Comparison of ENCODE assay signal across 14 cellular contexts in the genomic region with DNA sequence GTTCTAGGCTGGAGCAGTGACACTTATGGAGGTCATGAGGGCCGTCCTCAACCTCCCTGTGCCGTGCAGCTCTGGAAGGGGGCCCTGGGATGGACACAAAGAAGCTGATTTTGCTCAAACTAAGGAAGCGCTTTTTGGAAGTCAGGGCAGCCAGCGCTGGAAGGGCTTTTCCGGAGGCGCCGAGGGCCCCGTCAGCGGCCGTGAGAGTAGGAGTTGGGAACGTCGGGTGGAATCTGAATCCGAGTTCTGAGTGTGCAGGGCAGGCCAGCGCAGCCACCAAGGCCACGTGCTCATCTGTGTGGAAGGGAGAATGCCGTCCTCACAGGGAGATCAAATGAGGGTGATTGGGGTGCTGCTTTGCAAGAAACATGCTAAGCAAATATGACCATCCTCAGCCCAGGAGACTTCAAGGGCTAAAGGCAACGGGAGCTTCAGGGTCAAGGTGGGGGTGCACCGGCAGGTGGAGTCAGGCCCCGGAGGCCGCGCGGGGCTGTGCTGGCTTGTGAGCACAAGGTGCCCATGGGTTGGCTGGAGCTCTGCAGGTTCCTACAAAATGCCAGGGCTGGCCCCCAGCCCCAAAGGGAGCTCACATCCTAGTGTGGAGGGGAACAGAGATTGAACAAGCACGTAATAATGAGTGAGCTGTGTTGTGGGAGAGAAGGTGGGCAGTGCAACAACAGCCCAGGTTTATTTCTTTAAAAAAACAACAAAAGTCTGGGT.
"Had no signal": no experiment of that assay in that cellular context is flagged by ENCODE, and none has a peak within 500 bp of the region (broad histone marks: within the 10 kb centered on the region; RNA-seq: fewer than 3 reads in every experiment).

No MANE protein-coding gene starts in this region.

- H3K4me3 ChIP-seq: adrenal gland, dorsolateral prefrontal cortex, esophagus muscularis mucosa, lung, SJSA1 had no signal

- H3K9me3 ChIP-seq: adrenal gland, esophagus muscularis mucosa, neutrophil, SJSA1 had no signal

- ATAC-seq: stimulated activated naive CD8-positive, alpha-beta T cell treated with anti-CD3 and anti-CD28 coated beads, Interleukin-15, amount 100 ng/mL, for 72 hours had no signal

- H3K27me3 ChIP-seq: adrenal gland, dorsolateral prefrontal cortex, esophagus muscularis mucosa, SJSA1 had no signal

- H3K36me3 ChIP-seq: adrenal gland, esophagus muscularis mucosa, neutrophil, SJSA1 had no signal

- H3K4me1 ChIP-seq: adrenal gland, SJSA1 had no signal

- DNase-seq: activated CD4-positive, alpha-beta T cell treated with anti-CD3 and anti-CD28 coated beads, Interleukin-2, amount 50 U/mL, for 4 hours; activated CD4-positive, CD25-positive, alpha-beta regulatory T cell; activated naive CD4-positive, alpha-beta T cell treated with anti-CD3 and anti-CD28 coated beads, Interleukin-2, amount 10 ng/mL, durations not matched to agents 7 days and 5 days; activated T-cell treated with anti-CD3 and anti-CD28 coated beads, Interleukin-2, amount 50 U/mL, for 1 hour; adrenal gland; hypothalamus; midbrain; stimulated activated naive CD8-positive, alpha-beta T cell treated with anti-CD3 and anti-CD28 coated beads, Interleukin-15, amount 100 ng/mL, for 72 hours; SW 1271 had no signal

- H3K27ac ChIP-seq: adrenal gland, dorsolateral prefrontal cortex, esophagus muscularis mucosa, neutrophil, SJSA1 had no signal
